In the genomic region with DNA sequence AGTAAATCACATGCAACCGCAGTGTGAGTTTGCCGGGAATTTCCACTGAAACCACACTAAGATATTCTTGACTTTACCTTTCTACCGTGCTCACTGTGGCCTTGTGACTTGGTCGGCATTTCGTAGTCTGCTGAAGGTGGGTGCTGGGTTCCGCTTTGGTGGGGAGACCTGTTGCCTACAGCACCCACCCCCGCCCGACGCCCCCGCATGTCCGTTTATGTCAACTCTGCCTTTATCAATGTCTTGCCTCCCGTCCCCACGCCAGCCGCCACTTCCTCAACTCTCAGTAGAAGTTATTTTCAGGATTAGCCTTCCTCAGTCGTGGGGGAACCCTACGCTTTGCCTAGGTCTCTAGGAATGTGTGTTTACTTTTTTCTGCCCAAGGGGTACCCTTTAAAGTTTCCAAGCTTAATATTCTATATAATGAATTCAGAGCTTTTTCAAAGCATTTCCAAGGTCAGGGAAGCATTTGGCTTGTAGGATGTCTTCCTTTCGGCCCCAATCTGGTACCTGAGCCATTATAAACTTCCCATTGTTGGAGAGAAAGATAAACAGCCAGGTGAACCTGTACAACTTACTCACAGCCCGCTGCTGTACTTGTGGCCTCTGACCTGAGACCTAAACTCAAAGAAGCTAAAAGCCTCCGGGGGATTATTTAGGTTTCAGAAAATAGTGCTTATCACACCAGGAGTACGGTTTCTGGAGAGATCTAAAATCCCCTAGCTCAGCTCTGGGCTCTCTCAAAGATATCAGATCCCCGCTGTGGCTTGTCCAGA, we compare ENCODE assay signal across 9 cellular contexts. TPM values are rescaled to one million over a fixed set of nuclear protein-coding genes. Genes with fewer than 3 reads are reported as not detected.
DNase-seq lines count a peak whose midpoint lies in the region; ATAC-seq and TF ChIP-seq lines count a peak whose summit lies in the region.
"Had no signal": no experiment of that assay in that cellular context is flagged by ENCODE, and none has a peak within 500 bp of the region (broad histone marks: within the 10 kb centered on the region; RNA-seq: fewer than 3 reads in every experiment).

No MANE protein-coding gene starts in this region.

- H3K4me1 Mint-ChIP-seq in T-helper 2 cell treated with Interferon-gamma antibody and Interleukin-4, amounts not matched to agents 5 μg/mL and 100 μg/mL, for 36 hours (ENCODE audit: low read depth): peaks cover 12% of the 10 kb centered on the region
- H3K4me1 Mint-ChIP-seq in activated naive CD8-positive, alpha-beta T cell treated with anti-CD3 and anti-CD28 coated beads, Interleukin-2, amount 50 U/mL, for 24 hours: peaks cover 45% of the 10 kb centered on the region

- peak overlapping the region; percentile 24 for H3K27ac Mint-ChIP-seq in T-helper 2 cell treated with Interferon-gamma antibody and Interleukin-4, amounts not matched to agents 5 μg/mL and 100 μg/mL, for 36 hours
- peak overlapping the region; percentile 87 for H3K27ac Mint-ChIP-seq in activated naive CD8-positive, alpha-beta T cell treated with anti-CD3 and anti-CD28 coated beads, Interleukin-2, amount 50 U/mL, for 24 hours

- DNase-seq in GM06990 (ENCODE audit: extremely low read depth, insufficient read length) (peak; percentile 78), RKO (ENCODE audit: low spot score) (no peak), SK-N-DZ (ENCODE audit: low spot score) (no peak), NCI-H526 treated with DMSO at 0.1 percent for 48 hours (lab: John Stamatoyannopoulos, UW) (no peak)
- peak; percentile 67 for DNase-seq in T-helper 2 cell treated with Interferon-gamma antibody and Interleukin-4, amounts not matched to agents 5 μg/mL and 100 μg/mL, for 36 hours (ENCODE audit: low spot score)
- peak; percentile 67 for DNase-seq in activated naive CD8-positive, alpha-beta T cell treated with anti-CD3 and anti-CD28 coated beads, Interleukin-2, amount 50 U/mL, for 24 hours
- DNase-seq in stimulated activated CD4-positive, alpha-beta T cell treated with anti-CD3 and anti-CD28 coated beads, Interleukin-1b, Interleukin-23, amount 100 ng/mL, for 24 hours (ENCODE audit: low read depth in 4 of 4, low spot score in 1 of 4): peak; percentile 16 to 46 (median 27)

- peak; percentile 53 for ATAC-seq in HG02852 (IDR thresholded peaks at IDR 0.05; ENCODE audit: unreplicated experiment)
- ATAC-seq in activated naive CD8-positive, alpha-beta T cell treated with anti-CD3 and anti-CD28 coated beads, Interleukin-2, amount 50 U/mL, for 24 hours: peak; percentile 83

- TF ChIP-seq CTCF in GM06990 (IDR thresholded peaks at IDR 0.05; ENCODE audit: insufficient read depth, low read length, poor library complexity, severe bottlenecking): no peak

- no peaks in the 10 kb centered on the region for H3K27me3 ChIP-seq in GM06990 (replicated peaks; ENCODE audit: control insufficient read depth, insufficient read depth, low read length)
- H3K27me3 ChIP-seq: cardiac muscle cell had no signal

- peaks cover 2% of the 10 kb centered on the region; the same call in 1 of the 2 replicates for H3K36me3 ChIP-seq in GM06990 (ENCODE audit: control insufficient read depth, insufficient read depth, low read length)
- H3K36me3 ChIP-seq: cardiac muscle cell had no signal

- peak overlapping the region; percentile 73 for H3K4me3 ChIP-seq in GM06990 (replicated peaks; ENCODE audit: low read depth, low read length)
- H3K4me3 ChIP-seq: cardiac muscle cell had no signal

- no peaks in the 10 kb centered on the region for H3K36me3 Mint-ChIP-seq in T-helper 2 cell treated with Interferon-gamma antibody and Interleukin-4, amounts not matched to agents 5 μg/mL and 100 μg/mL, for 36 hours (ENCODE audit: low read depth)
- no peaks in the 10 kb centered on the region for H3K36me3 Mint-ChIP-seq in activated naive CD8-positive, alpha-beta T cell treated with anti-CD3 and anti-CD28 coated beads, Interleukin-2, amount 50 U/mL, for 24 hours (ENCODE audit: low read depth)

- H3K9me3 Mint-ChIP-seq in T-helper 2 cell treated with Interferon-gamma antibody and Interleukin-4, amounts not matched to agents 5 μg/mL and 100 μg/mL, for 36 hours: no peaks in the 10 kb centered on the region
- H3K9me3 Mint-ChIP-seq in activated naive CD8-positive, alpha-beta T cell treated with anti-CD3 and anti-CD28 coated beads, Interleukin-2, amount 50 U/mL, for 24 hours: no peaks in the 10 kb centered on the region

- H3K27me3 Mint-ChIP-seq in T-helper 2 cell treated with Interferon-gamma antibody and Interleukin-4, amounts not matched to agents 5 μg/mL and 100 μg/mL, for 36 hours (ENCODE audit: low read depth): peaks cover 3% of the 10 kb centered on the region
- no peaks in the 10 kb centered on the region for H3K27me3 Mint-ChIP-seq in activated naive CD8-positive, alpha-beta T cell treated with anti-CD3 and anti-CD28 coated beads, Interleukin-2, amount 50 U/mL, for 24 hours

- peak overlapping the region; percentile 57 for H3K4me3 Mint-ChIP-seq in T-helper 2 cell treated with Interferon-gamma antibody and Interleukin-4, amounts not matched to agents 5 μg/mL and 100 μg/mL, for 36 hours
- H3K4me3 Mint-ChIP-seq in activated naive CD8-positive, alpha-beta T cell treated with anti-CD3 and anti-CD28 coated beads, Interleukin-2, amount 50 U/mL, for 24 hours: peak overlapping the region; percentile 68

RNA-seq across cellular contexts. Expression of gene TBC1D7, which starts 54.2 kb away (rescaled TPM):
- polyA plus RNA-seq in SK-N-DZ (2014; cell fraction: cytosol; rRNA removed): 33.5 and 42.3 TPM in 2 replicates
- 26.8 and 32.1 TPM in 2 replicates for polyA plus RNA-seq in SK-N-DZ (2014; cell fraction: nucleus; rRNA removed)

Comparison
In these comparisons a context has a peak if more than half of its experiments do, and no peak if none do; other contexts are left out.
1. DNase-seq: peak in GM06990 (single experiment), T-helper 2 cell treated with Interferon-gamma antibody and Interleukin-4, amounts not matched to agents 5 μg/mL and 100 μg/mL, for 36 hours (single experiment), activated naive CD8-positive, alpha-beta T cell treated with anti-CD3 and anti-CD28 coated beads, Interleukin-2, amount 50 U/mL, for 24 hours (single experiment) and stimulated activated CD4-positive, alpha-beta T cell treated with anti-CD3 and anti-CD28 coated beads, Interleukin-1b, Interleukin-23, amount 100 ng/mL, for 24 hours (4 of 4); none in RKO (single experiment), SK-N-DZ (single experiment) and NCI-H526 treated with DMSO at 0.1 percent for 48 hours (single experiment).